Comparison of ENCODE assay signal across 9 cellular contexts in the genomic region with DNA sequence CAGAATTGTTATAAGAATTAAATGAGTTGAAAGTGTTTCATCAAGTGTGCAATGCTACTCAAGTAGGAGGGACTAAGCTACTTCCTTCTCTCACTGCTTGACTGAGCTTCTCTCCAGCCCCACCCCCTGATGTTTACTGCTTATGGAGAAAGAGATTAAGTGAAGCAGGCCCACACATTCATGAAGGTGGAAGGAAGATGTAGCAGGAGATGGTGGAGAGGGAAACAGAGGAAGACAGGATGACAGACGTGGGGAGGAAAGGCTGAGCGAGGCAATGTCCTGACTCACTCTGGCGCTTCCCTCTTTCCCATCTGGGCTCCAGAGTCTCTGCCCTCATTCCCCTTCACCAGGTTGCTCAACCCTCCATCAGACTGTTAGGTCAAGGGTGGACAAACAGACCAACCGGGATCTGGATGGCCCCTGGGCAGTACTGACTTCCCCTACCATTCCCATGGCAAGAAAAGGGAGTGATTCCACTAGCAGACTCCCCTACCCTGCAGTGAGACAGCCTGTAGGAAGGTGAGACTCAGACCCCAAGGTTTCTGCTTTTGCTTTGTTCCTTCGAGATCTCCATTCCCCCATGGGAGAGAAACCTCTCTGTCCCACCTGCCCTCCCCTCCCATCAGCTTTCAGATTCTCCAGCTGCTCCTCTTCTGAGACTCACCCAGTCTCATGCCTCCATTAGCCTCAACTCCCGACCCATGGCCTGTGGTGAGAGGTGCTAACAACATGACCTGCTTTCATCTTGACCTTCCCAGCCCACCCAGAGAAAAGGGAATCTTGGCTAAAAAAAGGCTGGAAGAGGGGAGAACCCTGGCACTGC. TPM values are rescaled to one million over a fixed set of nuclear protein-coding genes. Genes with fewer than 3 reads are reported as not detected.
DNase-seq lines count a peak whose midpoint lies in the region; ATAC-seq and TF ChIP-seq lines count a peak whose summit lies in the region.
"Had no signal": no experiment of that assay in that cellular context is flagged by ENCODE, and none has a peak within 500 bp of the region (broad histone marks: within the 10 kb centered on the region; RNA-seq: fewer than 3 reads in every experiment).

No MANE protein-coding gene starts in this region.

- H3K9me3 ChIP-seq in T-helper 17 cell (ENCODE audit: control insufficient read depth, low read length, poor library complexity, severe bottlenecking): no peaks in the 10 kb centered on the region

- peaks cover 9% of the 10 kb centered on the region for H3K36me3 Mint-ChIP-seq in T-helper 17 cell (ENCODE audit: low read depth)

- DNase-seq in ACHN (peak; percentile 67), GM20000 (ENCODE audit: low spot score) (peak; percentile 66), T-helper 17 cell (no peak), epithelial cell of esophagus (ENCODE audit: low read depth) (peak; percentile 70), pons (ENCODE audit: low spot score) (peak; percentile 22), SK-N-DZ (ENCODE audit: low spot score) (no peak)

- H3K27ac Mint-ChIP-seq in T-helper 17 cell: peak overlapping the region; percentile 96

- peak overlapping the region; percentile 99 for H3K4me3 Mint-ChIP-seq in T-helper 17 cell

- H3K4me1 Mint-ChIP-seq in T-helper 17 cell: peaks cover 46% of the 10 kb centered on the region

- no peak overlapping the region for H3K4me3 ChIP-seq in epithelial cell of esophagus (ENCODE audit: low read length)

- ATAC-seq in T-helper 17 cell: peak; percentile 59
- ATAC-seq in GM21515 (IDR thresholded peaks at IDR 0.05; ENCODE audit: unreplicated experiment): no peak
- no peak for ATAC-seq in GM21360 (IDR thresholded peaks at IDR 0.05; ENCODE audit: unreplicated experiment)
- ATAC-seq: HCT116 had no signal

- in situ Hi-C loops in ACHN (cut with HindIII; ENCODE audit: low pct_ligation_motif_present, low pct_unique_long_range_greater_than_20kb, low sequenced_read_pairs): no loop called here

- no peak for TF ChIP-seq CTCF in GM20000 (IDR thresholded peaks at IDR 0.05; ENCODE audit: extremely low read depth, missing control alignments)
- TF ChIP-seq CTCF in epithelial cell of esophagus (IDR thresholded peaks at IDR 0.05; ENCODE audit: insufficient read depth, low read depth, low read length, missing control alignments): no peak

- no peaks in the 10 kb centered on the region for H3K27me3 Mint-ChIP-seq in T-helper 17 cell

RNA-seq across cellular contexts. Expression of gene ARHGEF2, which starts 3.1 kb away (rescaled TPM):
- total RNA-seq in T-helper 17 cell: 100 to 1,000 TPM in 1 of 2 donors, 10 to 100 TPM in 1; 86.1 to 123 TPM
- polyA plus RNA-seq in SK-N-DZ (2014; cell fraction: cytosol; rRNA removed): 27.9 and 32.8 TPM in 2 replicates
- polyA plus RNA-seq in SK-N-DZ (2014; cell fraction: nucleus; rRNA removed): 34.7 and 45.4 TPM in 2 replicates

RNA-seq across cellular contexts. Expression of gene SSR2, which starts 39.3 kb away (rescaled TPM):
- 100 to 1,000 TPM; 217 to 234 TPM for total RNA-seq in T-helper 17 cell
- 313 and 427 TPM in 2 replicates for polyA plus RNA-seq in SK-N-DZ (2014; cell fraction: cytosol; rRNA removed)
- 175 and 241 TPM in 2 replicates for polyA plus RNA-seq in SK-N-DZ (2014; cell fraction: nucleus; rRNA removed)

RNA-seq across cellular contexts. Expression of gene RXFP4, which starts 40.0 kb away (rescaled TPM):
- total RNA-seq in T-helper 17 cell: not detected
- not detected in 2 replicates for polyA plus RNA-seq in SK-N-DZ (2014; cell fraction: cytosol; rRNA removed)
- not detected in 2 replicates for polyA plus RNA-seq in SK-N-DZ (2014; cell fraction: nucleus; rRNA removed)

RNA-seq across cellular contexts. Expression of gene KHDC4, which starts 47.3 kb away (rescaled TPM):
- total RNA-seq in T-helper 17 cell: 10 to 100 TPM; 59.9 to 63.1 TPM
- 84.3 and 84.8 TPM in 2 replicates for polyA plus RNA-seq in SK-N-DZ (2014; cell fraction: cytosol; rRNA removed)
- polyA plus RNA-seq in SK-N-DZ (2014; cell fraction: nucleus; rRNA removed): 250 and 318 TPM in 2 replicates

Comparison
In these comparisons a context has a peak if more than half of its experiments do, and no peak if none do; other contexts are left out.
1. DNase-seq: peak in ACHN (single experiment), GM20000 (single experiment), epithelial cell of esophagus (single experiment) and pons (single experiment); none in T-helper 17 cell (0 of 3) and SK-N-DZ (single experiment).